In genomic region chr7:140604760-140605159, GRCh38 we compare ENCODE assay signal across 19 cellular contexts. TPM values are rescaled to one million over a fixed set of nuclear protein-coding genes. Genes with fewer than 3 reads are reported as not detected.
DNase-seq lines count a peak whose midpoint lies in the region; ATAC-seq and TF ChIP-seq lines count a peak whose summit lies in the region.
"Had no signal": no experiment of that assay in that cellular context is flagged by ENCODE, and none has a peak within 500 bp of the region (broad histone marks: within the 10 kb centered on the region; RNA-seq: fewer than 3 reads in every experiment).

No MANE protein-coding gene starts in this region.

- no peak for TF ChIP-seq CTCF in AG10803 (conservative IDR thresholded peaks at IDR 0.05; ENCODE audit: low read length)

- H3K36me3 ChIP-seq in MG63: peaks cover 20% of the 10 kb centered on the region
- no peaks in the 10 kb centered on the region for H3K36me3 ChIP-seq in mucosa of stomach (ENCODE audit: control insufficient read depth, insufficient read depth, low read length)
- H3K36me3 ChIP-seq: upper lobe of left lung had no signal

- no peak for ATAC-seq in HG03159 (IDR thresholded peaks at IDR 0.05; ENCODE audit: unreplicated experiment)
- no peak for ATAC-seq in GM19397 (IDR thresholded peaks at IDR 0.05; ENCODE audit: unreplicated experiment)
- ATAC-seq: body of pancreas; stimulated activated effector memory CD8-positive, alpha-beta T cell treated with anti-CD3 and anti-CD28 coated beads, Interleukin-12 subunit alpha, Interleukin-12 subunit beta, amount 100 ng/mL, for 72 hours had no signal

- H3K27me3 ChIP-seq in MG63: no peaks in the 10 kb centered on the region
- H3K27me3 ChIP-seq in mucosa of stomach (ENCODE audit: control insufficient read depth, insufficient read depth, low read length): no peaks in the 10 kb centered on the region
- H3K27me3 ChIP-seq: body of pancreas, upper lobe of left lung had no signal

- H3K9me3 ChIP-seq in MG63 (no peaks in the 10 kb centered on the region), mucosa of stomach (ENCODE audit: control insufficient read depth, low read length) (no peaks in the 10 kb centered on the region)
- H3K9me3 ChIP-seq: body of pancreas, upper lobe of left lung had no signal

- peaks cover 11% of the 10 kb centered on the region for H3K4me1 ChIP-seq in mucosa of stomach (ENCODE audit: control insufficient read depth, insufficient read depth, low read length)
- H3K4me1 ChIP-seq: body of pancreas had no signal

- DNase-seq in AG10803 (ENCODE audit: low read depth) (peak; percentile 95), MG63 (peak; percentile 28), fibroblast of gingiva (ENCODE audit: low read depth) (peak; percentile 89), NK-92 (lab: John Stamatoyannopoulos, UW; ENCODE audit: unreplicated experiment) (no peak), NOMO-1 (lab: John Stamatoyannopoulos, UW; ENCODE audit: unreplicated experiment in 2 of 2) (no peak)
- DNase-seq: activated CD4-positive, alpha-beta T cell treated with anti-CD3 and anti-CD28 coated beads for 1 hour; activated gamma-delta T cell treated with Interleukin-2 at 50 U/mL for 16 hours; body of pancreas; Calu3; KBM-7; NCI-H1105 treated with DMSO at 0.1 percent for 48 hours; NCI-H774; nucleus accumbens; small intestine; upper lobe of left lung had no signal

- H3K4me3 ChIP-seq in AG10803 (ENCODE audit: low read length) (no peak overlapping the region), MG63 (no peak overlapping the region), mucosa of stomach (ENCODE audit: low read length) (no peak overlapping the region)
- H3K4me3 ChIP-seq: body of pancreas, upper lobe of left lung had no signal

- peak overlapping the region; percentile 29 for H3K9ac ChIP-seq in mucosa of stomach (ENCODE audit: low read length)

RNA-seq across cellular contexts. Expression of gene DENND2A, which starts 35.9 kb away (rescaled TPM):
- total RNA-seq in MG63 (2014; rRNA removed; shearing (Covaris generic); ENCODE audit: low replicate concordance): 25.4 and 32.4 TPM in 2 replicates
- total RNA-seq: Calu3 had no signal

Comparison
In these comparisons a context has a peak if more than half of its experiments do, and no peak if none do; other contexts are left out.
1. DNase-seq: peak in AG10803 (single experiment), MG63 (single experiment) and fibroblast of gingiva (single experiment); none in NK-92 (single experiment) and NOMO-1 (0 of 2).